In genomic region chr10:31129261-31129660, GRCh38 we compare ENCODE assay signal across 1 cellular context.
TF ChIP-seq lines count a peak whose summit lies in the region.

No MANE protein-coding gene starts in this region.

TF ChIP-seq in IMR-90, 13 proteins besides CTCF, POLR2A, EP300 and RAD21:
- TF ChIP-seq CHD1 (IDR thresholded peaks at IDR 0.05; ENCODE audit: low read depth, low read length), result no peak
- no peak for TF ChIP-seq RCOR1 (IDR thresholded peaks at IDR 0.05; ENCODE audit: insufficient replicate concordance, low read length)
- no peak for TF ChIP-seq MAZ (IDR thresholded peaks at IDR 0.05; ENCODE audit: borderline replicate concordance, low read depth, low read length)
- TF ChIP-seq CEBPB (IDR thresholded peaks at IDR 0.05; ENCODE audit: low read depth, low read length), result peak; percentile 75
- no peak for TF ChIP-seq ELK1 (IDR thresholded peaks at IDR 0.05; ENCODE audit: borderline replicate concordance, low read depth, low read length)
- TF ChIP-seq USF2 (IDR thresholded peaks at IDR 0.05; ENCODE audit: low read depth, low read length), result no peak
- no peak for TF ChIP-seq SMC3 (IDR thresholded peaks at IDR 0.05; ENCODE audit: low read depth, low read length)
- TF ChIP-seq NFE2L2 (IDR thresholded peaks at IDR 0.05; ENCODE audit: low read depth, low read length), result peak; percentile 99
- peak; percentile 46; the same call in 1 of the 2 replicates for TF ChIP-seq MXI1 (IDR thresholded peaks at IDR 0.05; ENCODE audit: borderline replicate concordance, low read depth, low read length)
- peak; percentile 59; the same call in 1 of the 2 replicates for TF ChIP-seq FOS (IDR thresholded peaks at IDR 0.05; ENCODE audit: low read depth, low read length)
- TF ChIP-seq BHLHE40 (IDR thresholded peaks at IDR 0.05; ENCODE audit: low read depth, low read length), result no peak
- peak; percentile 93 for TF ChIP-seq MAFK (IDR thresholded peaks at IDR 0.05; ENCODE audit: low read depth, low read length)
- no peak for TF ChIP-seq RFX5 (IDR thresholded peaks at IDR 0.05; ENCODE audit: low read depth, low read length)
TF ChIP-seq in IMR-90: peak in this region for 5.
